8 cellular contexts compared by ENCODE assay signal in the genomic region with DNA sequence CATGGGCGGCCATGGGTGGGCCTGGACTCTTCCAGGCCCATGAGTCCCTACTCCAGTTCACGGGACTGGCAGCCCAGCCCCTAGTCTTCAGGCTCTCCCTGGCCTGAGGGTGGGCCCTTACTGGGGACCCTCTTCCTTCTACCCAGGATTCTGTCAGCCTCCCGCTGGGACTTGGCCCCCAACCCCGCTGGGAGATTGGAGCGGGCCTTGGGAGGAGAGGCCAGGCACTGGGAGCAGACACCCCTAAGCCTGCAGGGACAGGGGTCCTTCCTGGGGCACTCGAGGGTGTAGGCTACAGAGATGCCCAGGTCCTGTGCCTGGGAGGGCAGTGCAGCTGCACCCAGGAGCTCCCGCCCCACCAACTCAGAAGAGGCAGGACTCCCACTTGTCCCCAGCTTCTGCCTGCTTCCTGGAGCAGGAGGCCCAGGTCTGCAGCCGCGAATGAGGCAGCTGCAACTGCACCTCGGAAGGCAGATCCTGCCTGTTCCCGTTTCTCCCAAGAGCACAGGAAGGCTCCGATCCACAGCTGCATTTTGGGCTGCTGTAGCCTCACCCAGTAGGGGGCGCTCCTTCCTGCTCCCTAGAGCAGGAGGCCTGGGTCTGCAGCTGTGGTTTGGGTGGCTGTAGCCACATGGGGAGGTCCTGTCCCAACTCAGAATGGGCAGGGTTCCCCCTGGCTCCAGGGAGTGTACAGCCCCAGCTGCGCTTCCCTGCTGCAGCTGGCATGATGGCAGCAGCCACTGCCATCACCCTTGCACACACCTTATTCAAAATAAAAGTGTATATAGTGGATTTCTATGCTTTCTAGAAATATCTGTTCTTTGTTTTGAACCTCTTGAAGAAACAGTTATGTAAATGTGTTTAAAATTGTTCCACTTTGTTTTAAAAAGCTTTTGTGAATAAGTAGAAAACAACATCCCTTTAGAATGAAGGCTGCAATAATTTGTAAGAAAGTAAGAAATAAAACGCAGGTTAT. TPM values are rescaled to one million over a fixed set of nuclear protein-coding genes. Genes with fewer than 3 reads are reported as not detected.
A peak's percentile ranks its signal among the peaks of the same experiment; 100 is the strongest.
DNase-seq lines count a peak whose midpoint lies in the region; ATAC-seq, FAIRE-seq and TF ChIP-seq lines count a peak whose summit lies in the region.

No MANE protein-coding gene starts in this region.

- no peak overlapping the region for H3K4me3 Mint-ChIP-seq in CD4-positive, alpha-beta memory T cell

- WGBS in esophagus muscularis mucosa = 92% methylated on average over 7 of the region's 15 CpGs

- TF ChIP-seq POLR2A in esophagus muscularis mucosa (IDR thresholded peaks at IDR 0.05; ENCODE audit: low read depth) = no peak

- no peaks in the 10 kb centered on the region for H3K9me3 Mint-ChIP-seq in CD4-positive, alpha-beta memory T cell

- TF ChIP-seq CTCF in esophagus muscularis mucosa (IDR thresholded peaks at IDR 0.05) (peak in 2 of 3 experiments; percentile 14 to 40), retinal pigment epithelial cell (conservative IDR thresholded peaks at IDR 0.05; ENCODE audit: low read depth, low read length) (peak; percentile 63)

- H3K36me3 ChIP-seq in CD4-positive, alpha-beta memory T cell (ENCODE audit: insufficient read depth, low read length) = no peaks in the 10 kb centered on the region
- no peaks in the 10 kb centered on the region for H3K36me3 ChIP-seq in esophagus muscularis mucosa

- no peak for TF ChIP-seq EP300 in esophagus muscularis mucosa (IDR thresholded peaks at IDR 0.05)

- no peaks in the 10 kb centered on the region for H3K36me3 Mint-ChIP-seq in CD4-positive, alpha-beta memory T cell

- CTCF ChIA-PET in CD4-positive, alpha-beta memory T cell (lab: Charles Lee; ENCODE audit: partially characterized antibody) = interaction anchor here (0.7 to 5.2 kb wide), 14 partner anchors 9 to 78 kb away, joined by 3 to 84 read pairs (median 4); no protein-coding TSS in a partner anchor

- no peak overlapping the region for H3K27ac ChIP-seq in CD4-positive, alpha-beta memory T cell (ENCODE audit: low read depth, low read length)
- H3K27ac ChIP-seq in esophagus muscularis mucosa (replicated peaks in 1 of 4) = no peak overlapping the region

- H3K4me1 Mint-ChIP-seq in CD4-positive, alpha-beta memory T cell = no peaks in the 10 kb centered on the region

- H3K27me3 Mint-ChIP-seq in CD4-positive, alpha-beta memory T cell = peaks cover 3 to 6% of the 10 kb centered on the region in 2 donors

- no peaks in the 10 kb centered on the region for H3K4me1 ChIP-seq in CD4-positive, alpha-beta memory T cell (ENCODE audit: insufficient read depth, low read length)
- H3K4me1 ChIP-seq in esophagus muscularis mucosa = peaks cover 0 to 18% (median 9%) of the 10 kb centered on the region in 4 donors

- intact Hi-C loops in CD4-positive, alpha-beta memory T cell (cut with micrococcal nuclease) = loop anchor here (1.0 to 5.0 kb wide), 2 partner anchors 65 to 443 kb away; no protein-coding TSS in a partner anchor
- intact Hi-C loops in esophagus muscularis mucosa (cut with DNase I) = no loop called here

- H3K27me3 ChIP-seq in CD4-positive, alpha-beta memory T cell (ENCODE audit: insufficient read depth, low read length) = no peaks in the 10 kb centered on the region
- no peaks in the 10 kb centered on the region for H3K27me3 ChIP-seq in esophagus muscularis mucosa

- H3K9me3 ChIP-seq in CD4-positive, alpha-beta memory T cell (ENCODE audit: control insufficient read depth in 1 of 2, low read length in 2 of 2) = no peaks in the 10 kb centered on the region
- no peaks in the 10 kb centered on the region for H3K9me3 ChIP-seq in esophagus muscularis mucosa

- POLR2A ChIA-PET in CD4-positive, alpha-beta memory T cell (lab: Charles Lee; ENCODE audit: partially characterized antibody) = no interaction called here

- FAIRE-seq in HTR-8/SVneo (lab: Jason Lieb, UNC) = no peak

- DNase-seq in CD4-positive, alpha-beta memory T cell = peak in 4 of 5 donors; percentile 6 to 17 (median 12)
- peak; percentile 15 for DNase-seq in Jurkat, Clone E6-1 (ENCODE audit: low read depth, low spot score)
- peak; percentile 57 to 61 for DNase-seq in activated CD4-positive, alpha-beta T cell treated with anti-CD3 and anti-CD28 coated beads, Interleukin-2, amount 50 U/mL, for 48 hours
- DNase-seq in esophagus muscularis mucosa (ENCODE audit: extremely low spot score) = peak; percentile 90
- DNase-seq in retinal pigment epithelial cell (ENCODE audit: low read depth) = no peak
- DNase-seq in HTR-8/SVneo (ENCODE audit: insufficient read length, low spot score) = no peak
- no peak for DNase-seq in SW 1271 (lab: John Stamatoyannopoulos, UW)

- H3K4me3 ChIP-seq in CD4-positive, alpha-beta memory T cell (ENCODE audit: low read length in 2 of 2) = no peak overlapping the region
- H3K4me3 ChIP-seq in Jurkat, Clone E6-1 (ENCODE audit: low read length) = no peak overlapping the region
- H3K4me3 ChIP-seq in esophagus muscularis mucosa (no peak overlapping the region), retinal pigment epithelial cell (ENCODE audit: low read length) (no peak overlapping the region)

- H3K27ac Mint-ChIP-seq in CD4-positive, alpha-beta memory T cell = no peak overlapping the region

- no peak for ATAC-seq in HG03442 (IDR thresholded peaks at IDR 0.05; ENCODE audit: unreplicated experiment)

RNA-seq across cellular contexts. Expression of a gene that starts 46.8 kb away (rescaled TPM):
- total RNA-seq in CD4-positive, alpha-beta memory T cell = not detected
- polyA plus RNA-seq in CD4-positive, alpha-beta memory T cell = not detected
- not detected for polyA plus RNA-seq in Jurkat, Clone E6-1 (2012; ENCODE audit: insufficient read depth, insufficient read length)
- total RNA-seq in esophagus muscularis mucosa = under 1 TPM in 2 of 4 donors, not detected in 2; 0.69 to 0.97 TPM

Comparison
In these comparisons a context has a peak if more than half of its experiments do, and no peak if none do; other contexts are left out.
1. DNase-seq: peak in CD4-positive, alpha-beta memory T cell (4 of 5), Jurkat, Clone E6-1 (single experiment), activated CD4-positive, alpha-beta T cell treated with anti-CD3 and anti-CD28 coated beads, Interleukin-2, amount 50 U/mL, for 48 hours (2 of 2) and esophagus muscularis mucosa (single experiment); none in retinal pigment epithelial cell (single experiment), HTR-8/SVneo (single experiment) and SW 1271 (0 of 2).